In genomic region chr6:114138577-114139248, GRCh38 we compare ENCODE assay signal across 28 cellular contexts.
"Had no signal": no experiment of that assay in that cellular context is flagged by ENCODE, and none has a peak within 500 bp of the region (broad histone marks: within the 10 kb centered on the region; RNA-seq: fewer than 3 reads in every experiment).

No MANE protein-coding gene starts in this region.

- H3K27ac ChIP-seq: colonic mucosa, coronary artery, dorsolateral prefrontal cortex, epithelial cell of prostate, esophagus muscularis mucosa, esophagus squamous epithelium, foreskin keratinocyte, gastrocnemius medialis, gastroesophageal sphincter, heart left ventricle, heart right ventricle had no signal

- H3K4me1 ChIP-seq: colonic mucosa, esophagus squamous epithelium, foreskin keratinocyte, heart left ventricle, heart right ventricle had no signal

- H3K27me3 ChIP-seq: colonic mucosa, dorsolateral prefrontal cortex, esophagus muscularis mucosa, esophagus squamous epithelium, gastrocnemius medialis, gastroesophageal sphincter had no signal

- DNase-seq: colonic mucosa; cortex of kidney; dermis blood vessel endothelial cell; dorsolateral prefrontal cortex; effector CD4-positive, alpha-beta T cell; effector CD8-positive, alpha-beta T cell; effector memory CD4-positive, alpha-beta T cell; effector memory CD8-positive, alpha-beta T cell; endodermal cell; erythroblast; esophagus squamous epithelium; foreskin fibroblast; foreskin keratinocyte; foreskin melanocyte; gastrocnemius medialis; glutamatergic neuron; head of caudate nucleus; heart left ventricle; heart right ventricle had no signal

- FAIRE-seq: colon, endometrium, endothelial cell of umbilical vein, frontal cortex had no signal

- H3K9me3 ChIP-seq: colonic mucosa, esophagus muscularis mucosa, esophagus squamous epithelium, gastrocnemius medialis, gastroesophageal sphincter, heart left ventricle, heart right ventricle had no signal

- H3K36me3 ChIP-seq: colonic mucosa, esophagus muscularis mucosa, esophagus squamous epithelium, gastrocnemius medialis, gastroesophageal sphincter, heart left ventricle, heart right ventricle had no signal

- ATAC-seq: effector memory CD8-positive, alpha-beta T cell; esophagus mucosa; foreskin keratinocyte; gastrocnemius medialis; gastroesophageal sphincter; heart left ventricle; heart right ventricle had no signal

- H3K4me3 ChIP-seq: colonic mucosa, coronary artery, dorsolateral prefrontal cortex, esophagus muscularis mucosa, esophagus squamous epithelium, gastrocnemius medialis, gastroesophageal sphincter, heart left ventricle, heart right ventricle had no signal
